In genomic region chr1:65483993-65484754, GRCh38 we compare ENCODE assay signal across 1 cellular context.
TF ChIP-seq lines count a peak whose summit lies in the region.

No MANE protein-coding gene starts in this region.

TF ChIP-seq in HepG2, 621 proteins besides CTCF, POLR2A, EP300 and RAD21 (continued from another document and continues in another):
- TF ChIP-seq ATF7 (IDR thresholded peaks at IDR 0.05) (peak; percentile 18; the same call in 1 of the 2 replicates), ATF7 (CRISPR knock-in tag; IDR thresholded peaks at IDR 0.05) (no peak), SRSF9 (IDR thresholded peaks at IDR 0.05; ENCODE audit: borderline replicate concordance, insufficient read depth, low read depth, low read length, poor library complexity, severe bottlenecking) (no peak), CREM (IDR thresholded peaks at IDR 0.05) (peak; percentile 93), CREM (CRISPR knock-in tag; IDR thresholded peaks at IDR 0.05) (no peak), ONECUT2 (CRISPR knock-in tag; IDR thresholded peaks at IDR 0.05) (no peak), KLF11 (CRISPR knock-in tag; IDR thresholded peaks at IDR 0.05) (no peak), ZNF550 (CRISPR knock-in tag; IDR thresholded peaks at IDR 0.05; ENCODE audit: borderline replicate concordance) (no peak), TFE3 (CRISPR knock-in tag; IDR thresholded peaks at IDR 0.05) (no peak), IRF2 (CRISPR knock-in tag; IDR thresholded peaks at IDR 0.05) (peak; percentile 30; the same call in 1 of the 2 replicates), ZSCAN21 (CRISPR knock-in tag; IDR thresholded peaks at IDR 0.05; ENCODE audit: borderline replicate concordance) (no peak), TMF1 (CRISPR knock-in tag; IDR thresholded peaks at IDR 0.05; ENCODE audit: low read depth) (no peak), ZNF274 (CRISPR knock-in tag; IDR thresholded peaks at IDR 0.05) (no peak), KDM5A (IDR thresholded peaks at IDR 0.05; ENCODE audit: borderline replicate concordance, low read length) (no peak), ZNF251 (CRISPR knock-in tag; IDR thresholded peaks at IDR 0.05) (no peak), RFX3 (CRISPR knock-in tag; IDR thresholded peaks at IDR 0.05) (no peak), TFDP2 (CRISPR knock-in tag; IDR thresholded peaks at IDR 0.05) (no peak), GATAD1 (CRISPR knock-in tag; IDR thresholded peaks at IDR 0.05) (peak; percentile 32; the same call in 1 of the 2 replicates), HOXA3 (CRISPR knock-in tag; IDR thresholded peaks at IDR 0.05) (no peak), ZNF670 (CRISPR knock-in tag; IDR thresholded peaks at IDR 0.05; ENCODE audit: borderline replicate concordance) (peak; percentile 57; the same call in 1 of the 2 replicates), ZNF589 (CRISPR knock-in tag; conservative IDR thresholded peaks at IDR 0.05) (no peak), GMEB2 (CRISPR knock-in tag; IDR thresholded peaks at IDR 0.05; ENCODE audit: low read depth) (no peak), RARA (CRISPR knock-in tag; IDR thresholded peaks at IDR 0.05) (peak; percentile 82), RNF2 (conservative IDR thresholded peaks at IDR 0.05; ENCODE audit: low read depth) (no peak), THRA (CRISPR knock-in tag; IDR thresholded peaks at IDR 0.05; ENCODE audit: borderline replicate concordance) (peak; percentile 59; the same call in 1 of the 2 replicates), KMT2A (CRISPR knock-in tag; IDR thresholded peaks at IDR 0.05) (no peak), ZMYM2 (CRISPR knock-in tag; IDR thresholded peaks at IDR 0.05) (no peak), CENPT (CRISPR knock-in tag; IDR thresholded peaks at IDR 0.05; ENCODE audit: low read depth) (no peak), MBNL3 (CRISPR knock-in tag; conservative IDR thresholded peaks at IDR 0.05) (no peak), HNF4G (IDR thresholded peaks at IDR 0.05; ENCODE audit: borderline replicate concordance, low read depth, low read length) (no peak), HNF4G (CRISPR knock-in tag; IDR thresholded peaks at IDR 0.05; ENCODE audit: borderline replicate concordance, low read depth) (no peak), ZNF512B (CRISPR knock-in tag; IDR thresholded peaks at IDR 0.05; ENCODE audit: borderline replicate concordance) (no peak), ZNF180 (CRISPR knock-in tag; IDR thresholded peaks at IDR 0.05; ENCODE audit: borderline replicate concordance, low read depth) (no peak), ZNF276 (CRISPR knock-in tag; IDR thresholded peaks at IDR 0.05; ENCODE audit: low read depth) (no peak), SIN3B (IDR thresholded peaks at IDR 0.05; ENCODE audit: low read length) (no peak), ELF1 (CRISPR knock-in tag; IDR thresholded peaks at IDR 0.05) (no peak), FOXM1 (CRISPR knock-in tag; IDR thresholded peaks at IDR 0.05) (no peak), KAT2B (IDR thresholded peaks at IDR 0.05; ENCODE audit: borderline replicate concordance, low read depth, low read length) (no peak), RBAK (CRISPR knock-in tag; IDR thresholded peaks at IDR 0.05) (no peak), ETV6 (CRISPR knock-in tag; conservative IDR thresholded peaks at IDR 0.05) (no peak), ZNF7 (CRISPR knock-in tag; IDR thresholded peaks at IDR 0.05) (no peak), POGK (CRISPR knock-in tag; conservative IDR thresholded peaks at IDR 0.05) (no peak), FOXJ3 (CRISPR knock-in tag; IDR thresholded peaks at IDR 0.05; ENCODE audit: borderline replicate concordance) (peak; percentile 61; the same call in 1 of the 2 replicates), PRDM4 (CRISPR knock-in tag; IDR thresholded peaks at IDR 0.05; ENCODE audit: borderline replicate concordance) (no peak), ZNF30 (CRISPR knock-in tag; IDR thresholded peaks at IDR 0.05) (no peak), JUN (CRISPR knock-in tag; IDR thresholded peaks at IDR 0.05) (0 out of 2 replicates have a peak, but pooled peaks have one; percentile 53), ZNF383 (CRISPR knock-in tag; IDR thresholded peaks at IDR 0.05; ENCODE audit: borderline replicate concordance) (no peak), MEIS1 (CRISPR knock-in tag; IDR thresholded peaks at IDR 0.05; ENCODE audit: borderline replicate concordance) (no peak), SUZ12 (IDR thresholded peaks at IDR 0.05; ENCODE audit: low read depth, low read length) (no peak), MXD1 (CRISPR knock-in tag; IDR thresholded peaks at IDR 0.05) (no peak), MLLT10 (CRISPR knock-in tag; IDR thresholded peaks at IDR 0.05) (no peak), ZNF225 (CRISPR knock-in tag; IDR thresholded peaks at IDR 0.05) (no peak), GFI1 (CRISPR knock-in tag; IDR thresholded peaks at IDR 0.05; ENCODE audit: borderline replicate concordance) (peak; percentile 50; the same call in 1 of the 2 replicates), NR2F1 (CRISPR knock-in tag; IDR thresholded peaks at IDR 0.05) (peak in 1 of 2 experiments; percentile 80; a peak in 2 of 4 replicates), ZNF20 (CRISPR knock-in tag; IDR thresholded peaks at IDR 0.05) (no peak), ZNF709 (CRISPR knock-in tag; IDR thresholded peaks at IDR 0.05) (no peak), ADNP (CRISPR knock-in tag; IDR thresholded peaks at IDR 0.05) (no peak), PAWR (CRISPR knock-in tag; IDR thresholded peaks at IDR 0.05; ENCODE audit: borderline replicate concordance) (no peak), ZNF639 (CRISPR knock-in tag; conservative IDR thresholded peaks at IDR 0.05) (no peak)
